ENCODE assay signal across 26 cellular contexts in genomic region chr11:2187267-2187707, GRCh38. TPM values are rescaled to one million over a fixed set of nuclear protein-coding genes. Genes with fewer than 3 reads are reported as not detected.
"Had no signal": no experiment of that assay in that cellular context is flagged by ENCODE, and none has a peak within 500 bp of the region (broad histone marks: within the 10 kb centered on the region; RNA-seq: fewer than 3 reads in every experiment).

No MANE protein-coding gene starts in this region.

- H3K4me3 ChIP-seq: adrenal gland, ascending aorta, coronary artery, dorsolateral prefrontal cortex, spleen, suprapubic skin, tibial nerve had no signal

- H3K27ac ChIP-seq: ascending aorta, brain microvascular endothelial cell, coronary artery, dorsolateral prefrontal cortex, spleen, suprapubic skin, tibial nerve, VCaP had no signal

- H3K4me1 ChIP-seq: ascending aorta had no signal

- DNase-seq: hippocampal formation, left cardiac atrium, mammary epithelial cell, midbrain, right cardiac atrium, spleen had no signal

- H3K9me3 ChIP-seq: adrenal gland, ascending aorta, spleen, suprapubic skin, tibial nerve had no signal

RNA-seq across cellular contexts. Expression of gene TH, which starts 15.7 kb away (rescaled TPM):
- total RNA-seq: activated naive CD4-positive, alpha-beta T cell treated with anti-CD3 and anti-CD28 coated beads for 36 hours; activated naive CD8-positive, alpha-beta T cell treated with anti-CD3 and anti-CD28 coated beads for 36 hours; ascending aorta; cardiac septum; fibroblast of villous mesenchyme; left cardiac atrium; liver; naive thymus-derived CD4-positive, alpha-beta T cell; osteoblast; right cardiac atrium had no signal
- polyA plus RNA-seq: fibroblast of lung; naive thymus-derived CD4-positive, alpha-beta T cell; right cardiac atrium had no signal

RNA-seq across cellular contexts. Expression of gene INS, which starts 26.3 kb away (rescaled TPM):
- total RNA-seq: activated naive CD4-positive, alpha-beta T cell treated with anti-CD3 and anti-CD28 coated beads for 36 hours; activated naive CD8-positive, alpha-beta T cell treated with anti-CD3 and anti-CD28 coated beads for 36 hours; ascending aorta; cardiac septum; cerebellum; dorsolateral prefrontal cortex; fibroblast of lung; fibroblast of villous mesenchyme; left cardiac atrium; mammary epithelial cell; naive thymus-derived CD4-positive, alpha-beta T cell; neural crest cell; osteoblast; suprapubic skin; urinary bladder had no signal
- polyA plus RNA-seq: fibroblast of lung; keratinocyte; mammary epithelial cell; naive thymus-derived CD4-positive, alpha-beta T cell; right cardiac atrium had no signal

RNA-seq across cellular contexts. Expression of gene IGF2, which starts 48.1 kb away (rescaled TPM):
- polyA plus RNA-seq: keratinocyte; naive thymus-derived CD4-positive, alpha-beta T cell had no signal
